In the genomic region with DNA sequence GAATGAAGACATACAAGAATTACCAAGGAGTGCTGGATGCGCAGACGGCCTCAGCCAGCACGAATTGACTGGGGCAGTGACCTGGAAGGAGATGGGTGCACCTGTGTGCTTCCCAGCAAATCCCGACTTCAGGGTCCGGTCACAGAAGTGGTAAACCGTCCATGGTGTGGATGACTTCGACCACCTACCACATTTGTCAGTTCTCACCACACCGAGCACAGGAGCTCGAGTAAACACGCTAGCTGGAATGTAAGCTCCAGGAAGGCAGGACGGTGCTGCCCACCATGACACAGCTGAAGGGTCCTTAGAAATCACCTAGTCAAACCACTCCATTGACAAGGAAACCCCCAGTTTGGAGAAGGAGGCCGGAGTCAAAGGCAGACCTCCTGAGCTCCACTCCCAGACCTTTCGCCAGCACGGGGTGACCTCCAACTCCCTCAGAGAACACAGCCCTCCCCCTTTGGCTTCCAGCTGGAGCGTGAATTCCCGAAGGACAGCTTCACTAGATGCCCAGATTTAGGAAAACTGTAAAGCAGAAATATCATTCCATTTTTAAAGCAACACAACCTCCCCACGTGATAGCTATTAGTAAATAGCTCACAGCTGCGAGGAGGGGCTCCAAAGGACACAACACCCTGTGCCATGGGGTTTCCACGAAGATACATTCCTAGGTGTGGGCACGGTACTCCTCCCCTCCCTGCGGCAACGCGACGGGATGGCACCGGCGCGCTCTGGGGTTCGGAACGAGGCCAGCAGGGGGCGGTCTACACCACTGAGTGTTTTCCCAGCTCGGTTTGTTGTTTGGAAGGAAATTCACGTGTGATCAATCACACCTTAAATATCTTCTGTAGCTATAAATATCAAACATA, we compare ENCODE assay signal across 8 cellular contexts. TPM values are rescaled to one million over a fixed set of nuclear protein-coding genes. Genes with fewer than 3 reads are reported as not detected.
A peak's percentile ranks its signal among the peaks of the same experiment; 100 is the strongest.
DNase-seq lines count a peak whose midpoint lies in the region; ATAC-seq and TF ChIP-seq lines count a peak whose summit lies in the region.

No MANE protein-coding gene starts in this region.

- no peak overlapping the region for H3K27ac Mint-ChIP-seq in activated T-helper 17 cell treated with anti-CD3 and anti-CD28 coated beads, Interleukin-2, amount 50 U/mL, for 72 hours

- no peak overlapping the region for H3K27ac ChIP-seq in ovary

- H3K36me3 ChIP-seq in ovary: no peaks in the 10 kb centered on the region

- ATAC-seq in activated T-helper 17 cell treated with anti-CD3 and anti-CD28 coated beads, Interleukin-2, amount 50 U/mL, for 72 hours (replicated peaks): peak; percentile 57
- no peak for ATAC-seq in GM19351 (IDR thresholded peaks at IDR 0.05; ENCODE audit: unreplicated experiment)

- intact Hi-C loops in head of caudate nucleus (cut with DNase I) (no loop called here), ovary (cut with DNase I) (loop anchor here in 1 of 4 donors (10.0 kb wide), 1 partner anchor 390 kb away; no protein-coding TSS in a partner anchor)

- DNase-seq in NOMO-1 treated with DMSO at 0.1 percent for 48 hours (lab: John Stamatoyannopoulos, UW; ENCODE audit: unreplicated experiment) (peak; percentile 37), NOMO-1 treated with dmso at 0.1 percent for 144 hours (lab: John Stamatoyannopoulos, UW; ENCODE audit: unreplicated experiment) (no peak), NCI-H69 (lab: John Stamatoyannopoulos, UW) (peak; percentile 47), head of caudate nucleus (peak; percentile 25 to 87 (median 74)), ovary (peak in 4 of 5 donors; percentile 32 to 59 (median 44)), T1000 (lab: John Stamatoyannopoulos, UW) (no peak)

- H3K4me3 Mint-ChIP-seq in activated T-helper 17 cell treated with anti-CD3 and anti-CD28 coated beads, Interleukin-2, amount 50 U/mL, for 72 hours: no peak overlapping the region

- H3K27me3 ChIP-seq in ovary: no peaks in the 10 kb centered on the region

- peaks cover 40% of the 10 kb centered on the region for H3K27me3 Mint-ChIP-seq in activated T-helper 17 cell treated with anti-CD3 and anti-CD28 coated beads, Interleukin-2, amount 50 U/mL, for 72 hours

- no peaks in the 10 kb centered on the region for H3K36me3 Mint-ChIP-seq in activated T-helper 17 cell treated with anti-CD3 and anti-CD28 coated beads, Interleukin-2, amount 50 U/mL, for 72 hours (ENCODE audit: low read depth)

- WGBS in ovary, 3 donors: 28 to 31% (median 29%) methylated on average over 32 of the region's 32 CpGs

- H3K4me1 ChIP-seq in ovary (ENCODE audit: insufficient read depth): no peaks in the 10 kb centered on the region

- H3K9me3 ChIP-seq in ovary: no peaks in the 10 kb centered on the region

- TF ChIP-seq POLR2A in ovary (IDR thresholded peaks at IDR 0.05): no peak

- no peak for TF ChIP-seq EP300 in ovary (IDR thresholded peaks at IDR 0.05)

- H3K4me1 Mint-ChIP-seq in activated T-helper 17 cell treated with anti-CD3 and anti-CD28 coated beads, Interleukin-2, amount 50 U/mL, for 72 hours: no peaks in the 10 kb centered on the region

- TF ChIP-seq CTCF in ovary (IDR thresholded peaks at IDR 0.05): peak; percentile 13 to 34 (median 28)

- no peak overlapping the region for H3K4me3 ChIP-seq in ovary

- H3K9me3 Mint-ChIP-seq in activated T-helper 17 cell treated with anti-CD3 and anti-CD28 coated beads, Interleukin-2, amount 50 U/mL, for 72 hours: no peaks in the 10 kb centered on the region

RNA-seq across cellular contexts. Expression of gene GNAL, which starts 34.1 kb away (rescaled TPM):
- total RNA-seq in activated T-helper 17 cell treated with anti-CD3 and anti-CD28 coated beads, Interleukin-2, amount 50 U/mL, for 72 hours: under 1 TPM; 0.30 to 0.32 TPM
- 1 to 10 TPM; 2.6 to 5.5 (median 3.4) TPM for total RNA-seq in ovary
- 10 to 100 TPM in 1 of 2 donors, 1 to 10 TPM in 1; 1.6 to 15.4 TPM for polyA plus RNA-seq in ovary

RNA-seq across cellular contexts. Expression of gene SLC35G4, which starts 45.6 kb away (rescaled TPM):
- not detected for total RNA-seq in activated T-helper 17 cell treated with anti-CD3 and anti-CD28 coated beads, Interleukin-2, amount 50 U/mL, for 72 hours
- total RNA-seq in ovary: not detected
- not detected for polyA plus RNA-seq in ovary

Comparison
In these comparisons a context has a peak if more than half of its experiments do, and no peak if none do; other contexts are left out.
1. DNase-seq: peak in NOMO-1 treated with DMSO at 0.1 percent for 48 hours (single experiment), NCI-H69 (single experiment), head of caudate nucleus (42 of 42) and ovary (4 of 5); none in NOMO-1 treated with dmso at 0.1 percent for 144 hours (single experiment) and T1000 (single experiment).